ENCODE assay signal across 23 cellular contexts in the genomic region with DNA sequence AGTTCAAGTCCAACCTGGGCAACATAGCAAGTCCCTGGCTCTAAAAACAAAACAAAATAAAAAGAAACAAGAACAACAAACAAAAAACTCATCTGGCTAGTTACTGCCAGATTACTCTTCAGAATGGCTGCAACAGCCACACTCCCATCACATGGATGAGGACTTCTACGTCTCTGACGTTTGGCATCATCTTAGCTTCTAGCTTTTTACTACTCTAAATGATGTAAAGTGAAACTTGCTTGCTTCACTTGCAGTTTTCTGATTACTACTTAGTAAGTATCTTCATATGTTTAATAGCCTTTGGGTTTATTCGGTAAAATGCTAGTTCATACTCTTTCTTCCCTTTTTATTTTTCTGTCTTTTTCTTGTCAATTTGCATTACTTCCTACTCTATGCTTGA.
DNase-seq lines count a peak whose midpoint lies in the region; ATAC-seq, FAIRE-seq and TF ChIP-seq lines count a peak whose summit lies in the region.
"Had no signal": no experiment of that assay in that cellular context is flagged by ENCODE, and none has a peak within 500 bp of the region (broad histone marks: within the 10 kb centered on the region; RNA-seq: fewer than 3 reads in every experiment).

No MANE protein-coding gene starts in this region.

- intact Hi-C loops in activated CD4-positive, alpha-beta memory T cell treated with anti-CD3 and anti-CD28 coated beads for 36 hours (cut with micrococcal nuclease), result no loop called here
- intact Hi-C loops in activated T-helper 1 cell treated with anti-CD3 and anti-CD28 coated beads, Interleukin-12 subunit alpha, Interleukin-12 subunit beta, Interleukin-2, Interleukin-4 antibody, amounts not matched to agents 30 ng/mL and 10 ng/mL and 1 ng/mL, durations not matched to agents 14 hours and 24 hours and 36 hours (cut with micrococcal nuclease), result loop anchor here (2.0 to 10.0 kb wide), 3 partner anchors 21 to 487 kb away; no protein-coding TSS in a partner anchor
- intact Hi-C loops in spleen (cut with DNase I; ENCODE audit: low total_unique reads) (no loop called here), mucosa of descending colon (cut with DNase I, micrococcal nuclease) (no loop called here)

- POLR2A ChIA-PET in activated CD4-positive, alpha-beta memory T cell treated with anti-CD3 and anti-CD28 coated beads, Interleukin-2, amount 10 ng/mL, durations not matched to agents 7 days and 5 days (lab: Charles Lee), result interaction anchor here (1.0 to 2.2 kb wide), 5 partner anchors 11 to 24 kb away, joined by 3 to 14 read pairs (median 4); no protein-coding TSS in a partner anchor
- POLR2A ChIA-PET in activated CD4-positive, alpha-beta memory T cell treated with anti-CD3 and anti-CD28 coated beads for 36 hours (lab: Charles Lee), result interaction anchor here (1.7 kb wide), 1 partner anchor 20 kb away, joined by 5 read pairs; no protein-coding TSS in a partner anchor

- ATAC-seq in mucosa of descending colon, result no peak
- ATAC-seq in GM19452 (IDR thresholded peaks at IDR 0.05; ENCODE audit: unreplicated experiment), result no peak
- ATAC-seq: Right ventricle myocardium inferior had no signal

- H3K4me1 Mint-ChIP-seq in activated CD4-positive, alpha-beta memory T cell treated with anti-CD3 and anti-CD28 coated beads, Interleukin-2, amount 10 ng/mL, durations not matched to agents 7 days and 5 days, result peaks cover 57% of the 10 kb centered on the region
- peaks cover 34% of the 10 kb centered on the region for H3K4me1 Mint-ChIP-seq in activated CD4-positive, alpha-beta memory T cell treated with anti-CD3 and anti-CD28 coated beads for 36 hours (ENCODE audit: low read depth)
- H3K4me1 Mint-ChIP-seq in activated T-helper 1 cell treated with anti-CD3 and anti-CD28 coated beads, Interleukin-12 subunit alpha, Interleukin-12 subunit beta, Interleukin-2, Interleukin-4 antibody, amounts not matched to agents 30 ng/mL and 10 ng/mL and 1 ng/mL, durations not matched to agents 14 hours and 24 hours and 36 hours (ENCODE audit: low read depth), result peaks cover 60% of the 10 kb centered on the region

- H3K9me3 ChIP-seq in spleen (no peaks in the 10 kb centered on the region), mucosa of descending colon (no peaks in the 10 kb centered on the region)
- H3K9me3 ChIP-seq: BE2C, MG63, SJSA1 had no signal

- DNase-seq in activated CD4-positive, alpha-beta memory T cell treated with anti-CD3 and anti-CD28 coated beads, Interleukin-2, amount 10 ng/mL, durations not matched to agents 7 days and 5 days, result no peak
- DNase-seq in activated CD4-positive, alpha-beta memory T cell treated with anti-CD3 and anti-CD28 coated beads for 36 hours, result no peak
- DNase-seq in GM12892 (ENCODE audit: insufficient read length), result no peak
- no peak for DNase-seq in activated T-helper 1 cell treated with anti-CD3 and anti-CD28 coated beads, Interleukin-12 subunit alpha, Interleukin-12 subunit beta, Interleukin-2, Interleukin-4 antibody, amounts not matched to agents 30 ng/mL and 10 ng/mL and 1 ng/mL, durations not matched to agents 14 hours and 24 hours and 36 hours (ENCODE audit: low spot score)
- no peak for DNase-seq in spleen
- DNase-seq in mucosa of descending colon, result no peak
- DNase-seq: BE2C; CD4-positive, alpha-beta T cell; COR-L47; DMS79; GOT3; HCEC 1CT; Kasumi-1; MG63; NCI-H1417; NCI-H1694 treated with DMSO at 0.1 percent for 48 hours; NCI-H2081 treated with DMSO at 0.1 percent for 48 hours; NCI-H2171 treated with DMSO at 0.1 percent for 48 hours; NCI-H526 had no signal

- H3K9me3 Mint-ChIP-seq in activated CD4-positive, alpha-beta memory T cell treated with anti-CD3 and anti-CD28 coated beads, Interleukin-2, amount 10 ng/mL, durations not matched to agents 7 days and 5 days, result no peaks in the 10 kb centered on the region
- no peaks in the 10 kb centered on the region for H3K9me3 Mint-ChIP-seq in activated CD4-positive, alpha-beta memory T cell treated with anti-CD3 and anti-CD28 coated beads for 36 hours
- H3K9me3 Mint-ChIP-seq in activated T-helper 1 cell treated with anti-CD3 and anti-CD28 coated beads, Interleukin-12 subunit alpha, Interleukin-12 subunit beta, Interleukin-2, Interleukin-4 antibody, amounts not matched to agents 30 ng/mL and 10 ng/mL and 1 ng/mL, durations not matched to agents 14 hours and 24 hours and 36 hours, result no peaks in the 10 kb centered on the region
- H3K9me3 Mint-ChIP-seq: CD4-positive, alpha-beta T cell had no signal

- TF ChIP-seq CTCF in spleen (IDR thresholded peaks at IDR 0.05 in 8 of 11, conservative IDR thresholded peaks at IDR 0.05 in 3 of 11) (no peak), mucosa of descending colon (IDR thresholded peaks at IDR 0.05) (no peak)

- H3K4me1 ChIP-seq in spleen (peaks cover 7 to 68% (median 29%) of the 10 kb centered on the region in 6 donors), mucosa of descending colon (ENCODE audit: low read depth) (peaks cover 34% of the 10 kb centered on the region)
- H3K4me1 ChIP-seq: SJSA1 had no signal

- 49 to 97% (median 71%) methylated on average over 3 of the region's 3 CpGs for WGBS in spleen, 5 donors

- no peaks in the 10 kb centered on the region for H3K27me3 Mint-ChIP-seq in activated CD4-positive, alpha-beta memory T cell treated with anti-CD3 and anti-CD28 coated beads, Interleukin-2, amount 10 ng/mL, durations not matched to agents 7 days and 5 days
- no peaks in the 10 kb centered on the region for H3K27me3 Mint-ChIP-seq in activated CD4-positive, alpha-beta memory T cell treated with anti-CD3 and anti-CD28 coated beads for 36 hours
- H3K27me3 Mint-ChIP-seq in activated T-helper 1 cell treated with anti-CD3 and anti-CD28 coated beads, Interleukin-12 subunit alpha, Interleukin-12 subunit beta, Interleukin-2, Interleukin-4 antibody, amounts not matched to agents 30 ng/mL and 10 ng/mL and 1 ng/mL, durations not matched to agents 14 hours and 24 hours and 36 hours (ENCODE audit: insufficient read depth), result no peaks in the 10 kb centered on the region
- H3K27me3 Mint-ChIP-seq: CD4-positive, alpha-beta T cell had no signal

- no peak for TF ChIP-seq POLR2A in GM12892 (IDR thresholded peaks at IDR 0.05; ENCODE audit: low read depth, low read length)
- TF ChIP-seq POLR2A in spleen (IDR thresholded peaks at IDR 0.05), result no peak

- H3K36me3 ChIP-seq in spleen (peaks cover 3 to 53% (median 19%) of the 10 kb centered on the region in 6 donors), mucosa of descending colon (ENCODE audit: low read depth) (no peaks in the 10 kb centered on the region)
- H3K36me3 ChIP-seq: BE2C, MG63, SJSA1 had no signal

- H3K27ac Mint-ChIP-seq in activated CD4-positive, alpha-beta memory T cell treated with anti-CD3 and anti-CD28 coated beads, Interleukin-2, amount 10 ng/mL, durations not matched to agents 7 days and 5 days, result peak overlapping the region; percentile 10
- H3K27ac Mint-ChIP-seq in activated CD4-positive, alpha-beta memory T cell treated with anti-CD3 and anti-CD28 coated beads for 36 hours, result no peak overlapping the region
- H3K27ac Mint-ChIP-seq in activated T-helper 1 cell treated with anti-CD3 and anti-CD28 coated beads, Interleukin-12 subunit alpha, Interleukin-12 subunit beta, Interleukin-2, Interleukin-4 antibody, amounts not matched to agents 30 ng/mL and 10 ng/mL and 1 ng/mL, durations not matched to agents 14 hours and 24 hours and 36 hours, result peak overlapping the region; percentile 60
- H3K27ac Mint-ChIP-seq: CD4-positive, alpha-beta T cell had no signal

- H3K4me3 ChIP-seq in spleen, result no peak overlapping the region
- no peak overlapping the region for H3K4me3 ChIP-seq in mucosa of descending colon
- H3K4me3 ChIP-seq: MG63, SJSA1 had no signal

- peak; percentile 69 for FAIRE-seq in GM12892 (lab: Jason Lieb, UNC)
- FAIRE-seq: RCC 7860 had no signal

- H3K36me3 Mint-ChIP-seq in activated CD4-positive, alpha-beta memory T cell treated with anti-CD3 and anti-CD28 coated beads, Interleukin-2, amount 10 ng/mL, durations not matched to agents 7 days and 5 days (ENCODE audit: low read depth), result peaks cover 72% of the 10 kb centered on the region
- H3K36me3 Mint-ChIP-seq in activated CD4-positive, alpha-beta memory T cell treated with anti-CD3 and anti-CD28 coated beads for 36 hours, result peaks cover 57% of the 10 kb centered on the region
- peaks cover 63% of the 10 kb centered on the region for H3K36me3 Mint-ChIP-seq in activated T-helper 1 cell treated with anti-CD3 and anti-CD28 coated beads, Interleukin-12 subunit alpha, Interleukin-12 subunit beta, Interleukin-2, Interleukin-4 antibody, amounts not matched to agents 30 ng/mL and 10 ng/mL and 1 ng/mL, durations not matched to agents 14 hours and 24 hours and 36 hours (ENCODE audit: low read depth)

- H3K27me3 ChIP-seq in spleen (replicated peaks in 1 of 7), result no peaks in the 10 kb centered on the region
- H3K27me3 ChIP-seq: BE2C, MG63, SJSA1 had no signal

- peak overlapping the region in 5 of 8 donors; percentile 3 to 76 (median 19) for H3K27ac ChIP-seq in spleen
- H3K27ac ChIP-seq: SJSA1 had no signal

- CTCF ChIA-PET in activated CD4-positive, alpha-beta memory T cell treated with anti-CD3 and anti-CD28 coated beads, Interleukin-2, amount 10 ng/mL, durations not matched to agents 7 days and 5 days (lab: Charles Lee), result no interaction called here
- CTCF ChIA-PET in activated CD4-positive, alpha-beta memory T cell treated with anti-CD3 and anti-CD28 coated beads for 36 hours (lab: Charles Lee), result interaction anchor here (1.5 kb wide), 1 partner anchor 47 kb away, joined by 4 read pairs; no protein-coding TSS in a partner anchor

- H3K4me3 Mint-ChIP-seq in activated CD4-positive, alpha-beta memory T cell treated with anti-CD3 and anti-CD28 coated beads, Interleukin-2, amount 10 ng/mL, durations not matched to agents 7 days and 5 days, result no peak overlapping the region
- no peak overlapping the region for H3K4me3 Mint-ChIP-seq in activated CD4-positive, alpha-beta memory T cell treated with anti-CD3 and anti-CD28 coated beads for 36 hours
- peak overlapping the region; percentile 43 for H3K4me3 Mint-ChIP-seq in activated T-helper 1 cell treated with anti-CD3 and anti-CD28 coated beads, Interleukin-12 subunit alpha, Interleukin-12 subunit beta, Interleukin-2, Interleukin-4 antibody, amounts not matched to agents 30 ng/mL and 10 ng/mL and 1 ng/mL, durations not matched to agents 14 hours and 24 hours and 36 hours
- H3K4me3 Mint-ChIP-seq: CD4-positive, alpha-beta T cell had no signal
